ENCODE assay signal across 25 cellular contexts in genomic region chr2:189862751-189863150, GRCh38.
"Had no signal": no experiment of that assay in that cellular context is flagged by ENCODE, and none has a peak within 500 bp of the region (broad histone marks: within the 10 kb centered on the region; RNA-seq: fewer than 3 reads in every experiment).

No MANE protein-coding gene starts in this region.

- H3K27ac Mint-ChIP-seq: activated CD4-positive, alpha-beta T cell treated with anti-CD3 and anti-CD28 coated beads for 36 hours; activated naive CD4-positive, alpha-beta T cell treated with anti-CD3 and anti-CD28 coated beads for 36 hours; activated naive CD8-positive, alpha-beta T cell treated with anti-CD3 and anti-CD28 coated beads for 36 hours; activated T-helper 1 cell treated with anti-CD3 and anti-CD28 coated beads, Interleukin-12 subunit alpha, Interleukin-12 subunit beta, Interleukin-2, Interleukin-4 antibody, amounts not matched to agents 30 ng/mL and 10 ng/mL and 1 ng/mL, durations not matched to agents 14 hours and 24 hours and 36 hours; dendritic cell treated with granulocyte-macrophage colony-stimulating factor and Interleukin-4, amounts not matched to agents 40 ng/mL and 50 ng/mL, for 4 days; mesothelial cell of epicardium; natural killer cell; T-cell had no signal

- DNase-seq: activated CD4-positive, alpha-beta T cell treated with anti-CD3 and anti-CD28 coated beads for 36 hours; activated CD4-positive, CD25-positive, alpha-beta regulatory T cell; activated effector memory CD4-positive, alpha-beta T cell treated with anti-CD3 and anti-CD28 coated beads, Interleukin-2, amount 50 U/mL, for 16 hours; activated naive CD4-positive, alpha-beta T cell treated with anti-CD3 and anti-CD28 coated beads for 36 hours; activated naive CD8-positive, alpha-beta T cell treated with anti-CD3 and anti-CD28 coated beads for 36 hours; activated T-cell treated with anti-CD3 and anti-CD28 coated beads for 4 hours; caudate nucleus; head of caudate nucleus; hippocampal formation; left cardiac atrium; mammary epithelial cell; natural killer cell; stimulated activated CD4-positive, alpha-beta T cell treated with anti-CD3 and anti-CD28 coated beads, Interleukin-15, amount 100 ng/mL, for 24 hours; stimulated activated CD4-positive, alpha-beta T cell treated with anti-CD3 and anti-CD28 coated beads, Interleukin-2, amount 100 ng/mL, for 24 hours; stimulated activated naive CD4-positive, alpha-beta T cell; T-cell; tibial artery; upper lobe of right lung had no signal

- H3K9me3 ChIP-seq: ascending aorta, esophagus muscularis mucosa, right atrium auricular region, suprapubic skin, tibial artery, upper lobe of right lung had no signal

- H3K9me3 Mint-ChIP-seq: activated naive CD4-positive, alpha-beta T cell treated with anti-CD3 and anti-CD28 coated beads for 36 hours; activated naive CD8-positive, alpha-beta T cell treated with anti-CD3 and anti-CD28 coated beads for 36 hours; natural killer cell; T-cell had no signal

- H3K4me1 ChIP-seq: ascending aorta, esophagus muscularis mucosa, right atrium auricular region, suprapubic skin, tibial artery, upper lobe of right lung had no signal

- ATAC-seq: activated CD4-positive, alpha-beta T cell treated with anti-CD3 and anti-CD28 coated beads for 36 hours; left cardiac atrium; natural killer cell; T-cell; upper lobe of right lung had no signal

- H3K27me3 ChIP-seq: ascending aorta, esophagus muscularis mucosa, right atrium auricular region, suprapubic skin, tibial artery, upper lobe of right lung had no signal

- H3K27me3 Mint-ChIP-seq: activated CD4-positive, alpha-beta T cell treated with anti-CD3 and anti-CD28 coated beads for 36 hours; activated naive CD8-positive, alpha-beta T cell treated with anti-CD3 and anti-CD28 coated beads for 36 hours; dendritic cell treated with granulocyte-macrophage colony-stimulating factor and Interleukin-4, amounts not matched to agents 40 ng/mL and 50 ng/mL, for 4 days; T-cell had no signal

- H3K4me1 Mint-ChIP-seq: activated CD4-positive, alpha-beta T cell treated with anti-CD3 and anti-CD28 coated beads for 36 hours; mesothelial cell of epicardium; natural killer cell; T-cell had no signal

- H3K27ac ChIP-seq: ascending aorta, esophagus muscularis mucosa, right atrium auricular region, suprapubic skin, tibial artery, upper lobe of right lung had no signal

- H3K4me3 Mint-ChIP-seq: activated CD4-positive, alpha-beta T cell treated with anti-CD3 and anti-CD28 coated beads for 36 hours; activated naive CD4-positive, alpha-beta T cell treated with anti-CD3 and anti-CD28 coated beads for 36 hours; activated naive CD8-positive, alpha-beta T cell treated with anti-CD3 and anti-CD28 coated beads for 36 hours; activated T-helper 1 cell treated with anti-CD3 and anti-CD28 coated beads, Interleukin-12 subunit alpha, Interleukin-12 subunit beta, Interleukin-2, Interleukin-4 antibody, amounts not matched to agents 30 ng/mL and 10 ng/mL and 1 ng/mL, durations not matched to agents 14 hours and 24 hours and 36 hours; dendritic cell treated with granulocyte-macrophage colony-stimulating factor and Interleukin-4, amounts not matched to agents 40 ng/mL and 50 ng/mL, for 4 days; mesothelial cell of epicardium; natural killer cell; T-cell had no signal

- H3K4me3 ChIP-seq: ascending aorta, esophagus muscularis mucosa, right atrium auricular region, suprapubic skin, tibial artery, upper lobe of right lung had no signal
